In genomic region chr1:10795305-10796021, GRCh38 we compare ENCODE assay signal across 8 cellular contexts. TPM values are rescaled to one million over a fixed set of nuclear protein-coding genes. Genes with fewer than 3 reads are reported as not detected.
DNase-seq lines count a peak whose midpoint lies in the region; ATAC-seq and TF ChIP-seq lines count a peak whose summit lies in the region.

No MANE protein-coding gene starts in this region.

- peak; percentile 57 for DNase-seq in Daoy (ENCODE audit: low read depth)
- DNase-seq in Panc1 (ENCODE audit: low read depth, low spot score): no peak
- DNase-seq in omental fat pad (ENCODE audit: low spot score): no peak
- DNase-seq in cerebellar cortex (ENCODE audit: low spot score): no peak
- no peak for DNase-seq in amygdala (lab: John Stamatoyannopoulos, UW)
- no peak for DNase-seq in activated CD4-positive, CD25-positive, alpha-beta regulatory T cell treated with anti-CD3 and anti-CD28 coated beads, Interleukin-2, amount 50 U/mL, for 72 hours

- no peaks in the 10 kb centered on the region for H3K36me3 ChIP-seq in Panc1 (ENCODE audit: control insufficient read depth, insufficient read depth, low read length)

- CTCF ChIA-PET in Panc1 (lab: Charles Lee): no interaction called here

- ATAC-seq in Panc1 (peak; percentile 14; the same call in 1 of the 2 replicates), esophagus mucosa (peak; percentile 28), omental fat pad (ENCODE audit: low FRiP score) (peak; percentile 12), HG02870 (IDR thresholded peaks at IDR 0.05; ENCODE audit: unreplicated experiment) (no peak)

- peak overlapping the region; percentile 69 to 76 for H3K4me3 ChIP-seq in Panc1 (ENCODE audit: low read depth in 2 of 2, low read length in 2 of 2)

- H3K9me3 ChIP-seq in Panc1 (ENCODE audit: control insufficient read depth, insufficient read depth, low read depth, low read length): no peaks in the 10 kb centered on the region

- in situ Hi-C loops in Panc1 (cut with HindIII; ENCODE audit: low pct_unique_long_range_greater_than_20kb, low sequenced_read_pairs): no loop called here

- no peaks in the 10 kb centered on the region for H3K27me3 ChIP-seq in Panc1 (ENCODE audit: control insufficient read depth, insufficient read depth, low read length)

- intact Hi-C loops in Panc1 (cut with micrococcal nuclease; ENCODE audit: unreplicated experiment): loop anchor here (1.0 to 2.0 kb wide), 2 partner anchors 71 to 281 kb away; no protein-coding TSS in a partner anchor

- TF ChIP-seq CTCF in Panc1 (IDR thresholded peaks at IDR 0.05): no peak
- no peak for TF ChIP-seq CTCF in omental fat pad (IDR thresholded peaks at IDR 0.05)

- no TSS peak for BruUV-seq in Panc1 (replicated peaks; lab: Mats Ljungman, UMichigan)

- POLR2A ChIA-PET in Panc1 (lab: Charles Lee): interaction anchor here (0.6 kb wide), 1 partner anchor 240 kb away, joined by 8 read pairs; no protein-coding TSS in a partner anchor

- H3K27ac ChIP-seq in Panc1 (ENCODE audit: low read length): peak overlapping the region; percentile 86

- H3K4me1 ChIP-seq in Panc1 (ENCODE audit: control insufficient read depth, insufficient read depth, low read length): peaks cover 23% of the 10 kb centered on the region

RNA-seq across cellular contexts. Expression of gene CASZ1, which starts 1.0 kb away (rescaled TPM):
- 8.5 and 9.1 TPM in 2 replicates for total RNA-seq in Daoy (2014; rRNA removed; shearing (Covaris generic))
- total RNA-seq in Panc1 (2021; ENCODE audit: unreplicated experiment) (27.8 TPM), esophagus mucosa (22.8 TPM), omental fat pad (1 to 10 TPM; 2.5 to 7.9 (median 6.0) TPM)
- polyA plus RNA-seq in Panc1 (2012; ENCODE audit: insufficient read length): 15.3 TPM
